Comparison of ENCODE assay signal across 12 cellular contexts in genomic region chr5:17180957-17181723, GRCh38. TPM values are rescaled to one million over a fixed set of nuclear protein-coding genes. Genes with fewer than 3 reads are reported as not detected.
DNase-seq lines count a peak whose midpoint lies in the region; ATAC-seq, FAIRE-seq and TF ChIP-seq lines count a peak whose summit lies in the region.
"Had no signal": no experiment of that assay in that cellular context is flagged by ENCODE, and none has a peak within 500 bp of the region (broad histone marks: within the 10 kb centered on the region; RNA-seq: fewer than 3 reads in every experiment).

No MANE protein-coding gene starts in this region.

- H2AFZ ChIP-seq in astrocyte (ENCODE audit: low read depth, low read length), result no peak overlapping the region

- peak; percentile 88 for FAIRE-seq in astrocyte (lab: Jason Lieb, UNC)

- peaks cover 49% of the 10 kb centered on the region for H3K4me1 Mint-ChIP-seq in astrocyte (ENCODE audit: low read depth, unreplicated experiment)
- H3K4me1 Mint-ChIP-seq in activated T-helper 1 cell treated with anti-CD3 and anti-CD28 coated beads, Interleukin-12 subunit alpha, Interleukin-12 subunit beta, Interleukin-2, Interleukin-4 antibody, amounts not matched to agents 30 ng/mL and 10 ng/mL and 1 ng/mL, durations not matched to agents 14 hours and 24 hours and 36 hours (ENCODE audit: low read depth), result no peaks in the 10 kb centered on the region
- H3K4me1 Mint-ChIP-seq: naive thymus-derived CD4-positive, alpha-beta T cell had no signal

- H4K20me1 ChIP-seq in astrocyte (ENCODE audit: insufficient read depth, low read length), result no peaks in the 10 kb centered on the region

- H3K79me2 ChIP-seq in astrocyte (ENCODE audit: insufficient read depth, low read length), result no peaks in the 10 kb centered on the region

- H3K27me3 Mint-ChIP-seq in astrocyte (ENCODE audit: low read depth, unreplicated experiment), result no peaks in the 10 kb centered on the region
- H3K27me3 Mint-ChIP-seq in activated T-helper 1 cell treated with anti-CD3 and anti-CD28 coated beads, Interleukin-12 subunit alpha, Interleukin-12 subunit beta, Interleukin-2, Interleukin-4 antibody, amounts not matched to agents 30 ng/mL and 10 ng/mL and 1 ng/mL, durations not matched to agents 14 hours and 24 hours and 36 hours (ENCODE audit: insufficient read depth), result no peaks in the 10 kb centered on the region

- H3K9ac ChIP-seq in astrocyte (ENCODE audit: low read length), result peak overlapping the region; percentile 52

- H3K4me3 ChIP-seq in astrocyte (ENCODE audit: insufficient read depth, low read depth, low read length) (no peak overlapping the region), left lung (no peak overlapping the region)

- DNase-seq in AG08396 (ENCODE audit: low spot score) (peak; percentile 61), HPDE6-E6E7 (ENCODE audit: extremely low spot score) (peak; percentile 63), astrocyte (ENCODE audit: low read depth) (peak; percentile 100), left lung (no peak), cortex of kidney (lab: John Stamatoyannopoulos, UW) (no peak), T-helper 1 cell (no peak)
- no peak for DNase-seq in activated T-helper 1 cell treated with anti-CD3 and anti-CD28 coated beads, Interleukin-12 subunit alpha, Interleukin-12 subunit beta, Interleukin-2, Interleukin-4 antibody, amounts not matched to agents 30 ng/mL and 10 ng/mL and 1 ng/mL, durations not matched to agents 14 hours and 24 hours and 36 hours (ENCODE audit: low spot score)
- DNase-seq: activated naive CD4-positive, alpha-beta T cell; DMS 273 treated with DMSO at 0.1 percent for 48 hours; naive thymus-derived CD4-positive, alpha-beta T cell; NCI-H1092 had no signal

- H3K9me3 ChIP-seq in astrocyte (ENCODE audit: insufficient read depth, low read depth, low read length) (no peaks in the 10 kb centered on the region), left lung (no peaks in the 10 kb centered on the region)

- ATAC-seq in left lung, result peak; percentile 29
- ATAC-seq in GM18861 (IDR thresholded peaks at IDR 0.05; ENCODE audit: unreplicated experiment), result no peak
- ATAC-seq: naive thymus-derived CD4-positive, alpha-beta T cell had no signal

- no peaks in the 10 kb centered on the region for H3K36me3 Mint-ChIP-seq in astrocyte (ENCODE audit: low read depth, unreplicated experiment)
- no peaks in the 10 kb centered on the region for H3K36me3 Mint-ChIP-seq in activated T-helper 1 cell treated with anti-CD3 and anti-CD28 coated beads, Interleukin-12 subunit alpha, Interleukin-12 subunit beta, Interleukin-2, Interleukin-4 antibody, amounts not matched to agents 30 ng/mL and 10 ng/mL and 1 ng/mL, durations not matched to agents 14 hours and 24 hours and 36 hours (ENCODE audit: low read depth)
- H3K36me3 Mint-ChIP-seq: naive thymus-derived CD4-positive, alpha-beta T cell had no signal

- peak overlapping the region; percentile 11 for H3K4me2 ChIP-seq in astrocyte (ENCODE audit: low read length)

- peaks cover 1% of the 10 kb centered on the region for H3K9me3 Mint-ChIP-seq in astrocyte (ENCODE audit: unreplicated experiment)
- no peaks in the 10 kb centered on the region for H3K9me3 Mint-ChIP-seq in activated T-helper 1 cell treated with anti-CD3 and anti-CD28 coated beads, Interleukin-12 subunit alpha, Interleukin-12 subunit beta, Interleukin-2, Interleukin-4 antibody, amounts not matched to agents 30 ng/mL and 10 ng/mL and 1 ng/mL, durations not matched to agents 14 hours and 24 hours and 36 hours

- H3K27me3 ChIP-seq in astrocyte (ENCODE audit: insufficient read depth, low read length) (no peaks in the 10 kb centered on the region), left lung (no peaks in the 10 kb centered on the region)

- H3K27ac ChIP-seq in astrocyte (ENCODE audit: low read depth, low read length), result peak overlapping the region; percentile 88
- H3K27ac ChIP-seq in left lung, result peak overlapping the region in 1 of 2 donors; percentile 15

- no peak overlapping the region for H3K4me3 Mint-ChIP-seq in astrocyte (ENCODE audit: unreplicated experiment)
- no peak overlapping the region for H3K4me3 Mint-ChIP-seq in activated T-helper 1 cell treated with anti-CD3 and anti-CD28 coated beads, Interleukin-12 subunit alpha, Interleukin-12 subunit beta, Interleukin-2, Interleukin-4 antibody, amounts not matched to agents 30 ng/mL and 10 ng/mL and 1 ng/mL, durations not matched to agents 14 hours and 24 hours and 36 hours
- H3K4me3 Mint-ChIP-seq: naive thymus-derived CD4-positive, alpha-beta T cell had no signal

- H3K4me1 ChIP-seq in astrocyte (ENCODE audit: insufficient read depth, low read length) (peaks cover 24% of the 10 kb centered on the region), left lung (peaks cover 0 to 9% of the 10 kb centered on the region in 2 donors)

- H3K36me3 ChIP-seq in astrocyte (ENCODE audit: insufficient read depth, low read length), result no peaks in the 10 kb centered on the region
- no peaks in the 10 kb centered on the region for H3K36me3 ChIP-seq in left lung

- peak overlapping the region; percentile 99 for H3K27ac Mint-ChIP-seq in astrocyte (ENCODE audit: unreplicated experiment)
- no peak overlapping the region for H3K27ac Mint-ChIP-seq in activated T-helper 1 cell treated with anti-CD3 and anti-CD28 coated beads, Interleukin-12 subunit alpha, Interleukin-12 subunit beta, Interleukin-2, Interleukin-4 antibody, amounts not matched to agents 30 ng/mL and 10 ng/mL and 1 ng/mL, durations not matched to agents 14 hours and 24 hours and 36 hours
- H3K27ac Mint-ChIP-seq: naive thymus-derived CD4-positive, alpha-beta T cell had no signal

- TF ChIP-seq CTCF in astrocyte (IDR thresholded peaks at IDR 0.05; ENCODE audit: insufficient read depth, low read depth, low read length) (no peak), left lung (IDR thresholded peaks at IDR 0.05) (no peak)

- intact Hi-C loops in left lung (cut with DNase I), result loop anchor here in 1 of 2 donors (10.0 kb wide), 1 partner anchor 396 kb away; no protein-coding TSS in a partner anchor
- intact Hi-C loops in activated T-helper 1 cell treated with anti-CD3 and anti-CD28 coated beads, Interleukin-12 subunit alpha, Interleukin-12 subunit beta, Interleukin-2, Interleukin-4 antibody, amounts not matched to agents 30 ng/mL and 10 ng/mL and 1 ng/mL, durations not matched to agents 14 hours and 24 hours and 36 hours (cut with micrococcal nuclease), result no loop called here

RNA-seq across cellular contexts. Expression of gene BASP1, which starts 36.3 kb away (rescaled TPM):
- total RNA-seq in astrocyte, result 260 and 273 TPM in 2 replicates
- total RNA-seq in left lung, result 10 to 100 TPM; 22.9 to 45.9 TPM
- 1.0 and 1.5 TPM in 2 replicates for total RNA-seq in activated T-helper 1 cell treated with anti-CD3 and anti-CD28 coated beads, Interleukin-12 subunit alpha, Interleukin-12 subunit beta, Interleukin-2, Interleukin-4 antibody, amounts not matched to agents 30 ng/mL and 10 ng/mL and 1 ng/mL, durations not matched to agents 14 hours and 24 hours and 36 hours

Comparison
In these comparisons a context has a peak if more than half of its experiments do, and no peak if none do; other contexts are left out.
1. DNase-seq: peak in AG08396 (single experiment), HPDE6-E6E7 (single experiment) and astrocyte (single experiment); none in left lung (0 of 2), cortex of kidney (single experiment), T-helper 1 cell (0 of 5) and activated T-helper 1 cell treated with anti-CD3 and anti-CD28 coated beads, Interleukin-12 subunit alpha, Interleukin-12 subunit beta, Interleukin-2, Interleukin-4 antibody, amounts not matched to agents 30 ng/mL and 10 ng/mL and 1 ng/mL, durations not matched to agents 14 hours and 24 hours and 36 hours (single experiment).